In genomic region chr4:48780867-48781219, GRCh38 we compare ENCODE assay signal across 1 cellular context.
TF ChIP-seq lines count a peak whose summit lies in the region.

No MANE protein-coding gene starts in this region.

TF ChIP-seq in WTC11, 78 proteins besides CTCF, POLR2A, EP300 and RAD21 (continued from another document):
- TF ChIP-seq, protein P1, sequence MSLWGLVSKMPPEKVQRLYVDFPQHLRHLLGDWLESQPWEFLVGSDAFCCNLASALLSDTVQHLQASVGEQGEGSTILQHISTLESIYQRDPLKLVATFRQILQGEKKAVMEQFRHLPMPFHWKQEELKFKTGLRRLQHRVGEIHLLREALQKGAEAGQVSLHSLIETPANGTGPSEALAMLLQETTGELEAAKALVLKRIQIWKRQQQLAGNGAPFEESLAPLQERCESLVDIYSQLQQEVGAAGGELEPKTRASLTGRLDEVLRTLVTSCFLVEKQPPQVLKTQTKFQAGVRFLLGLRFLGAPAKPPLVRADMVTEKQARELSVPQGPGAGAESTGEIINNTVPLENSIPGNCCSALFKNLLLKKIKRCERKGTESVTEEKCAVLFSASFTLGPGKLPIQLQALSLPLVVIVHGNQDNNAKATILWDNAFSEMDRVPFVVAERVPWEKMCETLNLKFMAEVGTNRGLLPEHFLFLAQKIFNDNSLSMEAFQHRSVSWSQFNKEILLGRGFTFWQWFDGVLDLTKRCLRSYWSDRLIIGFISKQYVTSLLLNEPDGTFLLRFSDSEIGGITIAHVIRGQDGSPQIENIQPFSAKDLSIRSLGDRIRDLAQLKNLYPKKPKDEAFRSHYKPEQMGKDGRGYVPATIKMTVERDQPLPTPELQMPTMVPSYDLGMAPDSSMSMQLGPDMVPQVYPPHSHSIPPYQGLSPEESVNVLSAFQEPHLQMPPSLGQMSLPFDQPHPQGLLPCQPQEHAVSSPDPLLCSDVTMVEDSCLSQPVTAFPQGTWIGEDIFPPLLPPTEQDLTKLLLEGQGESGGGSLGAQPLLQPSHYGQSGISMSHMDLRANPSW (CRISPR knock-in tag; conservative IDR thresholded peaks at IDR 0.05; ENCODE audit: low read depth): no peak
- TF ChIP-seq MYBL2 (CRISPR knock-in tag; IDR thresholded peaks at IDR 0.05): no peak
- TF ChIP-seq NR2C2 (CRISPR knock-in tag; IDR thresholded peaks at IDR 0.05): no peak
- no peak for TF ChIP-seq FOXJ3 (CRISPR knock-in tag; IDR thresholded peaks at IDR 0.05; ENCODE audit: borderline replicate concordance)
TF ChIP-seq in WTC11: peak in this region for 0.
